In genomic region chr11:44604171-44604581, GRCh38 we compare ENCODE assay signal across 11 cellular contexts. TPM values are rescaled to one million over a fixed set of nuclear protein-coding genes. Genes with fewer than 3 reads are reported as not detected.
DNase-seq lines count a peak whose midpoint lies in the region; ATAC-seq and TF ChIP-seq lines count a peak whose summit lies in the region.
"Had no signal": no experiment of that assay in that cellular context is flagged by ENCODE, and none has a peak within 500 bp of the region (broad histone marks: within the 10 kb centered on the region; RNA-seq: fewer than 3 reads in every experiment).

No MANE protein-coding gene starts in this region.

- peaks cover 42 to 61% of the 10 kb centered on the region in 2 donors for H3K36me3 Mint-ChIP-seq in CD4-positive, alpha-beta memory T cell
- H3K36me3 Mint-ChIP-seq in IgD-negative memory B cell (peaks cover 16% of the 10 kb centered on the region), HFFc6 (ENCODE audit: low read depth) (0 out of 2 replicates have a peak, but pooled peaks cover 7% of the 10 kb centered on the region)

- H3K4me1 ChIP-seq in CD4-positive, alpha-beta memory T cell (ENCODE audit: insufficient read depth, low read length) = peaks cover 57% of the 10 kb centered on the region
- peaks cover 0 to 23% of the 10 kb centered on the region in 2 donors for H3K4me1 ChIP-seq in lung (ENCODE audit: control insufficient read depth in 2 of 2, insufficient read depth in 2 of 2, low read length in 2 of 2)

- peak overlapping the region; percentile 52 to 90 (median 81) for H3K27ac Mint-ChIP-seq in CD4-positive, alpha-beta memory T cell
- H3K27ac Mint-ChIP-seq in IgD-negative memory B cell = peak overlapping the region; percentile 95 to 98 (median 97)
- no peak overlapping the region for H3K27ac Mint-ChIP-seq in HFFc6
- H3K27ac Mint-ChIP-seq: dendritic cell treated with granulocyte-macrophage colony-stimulating factor and Interleukin-4, amounts not matched to agents 40 ng/mL and 50 ng/mL, for 4 days had no signal

- no peak overlapping the region for H3K4me3 Mint-ChIP-seq in CD4-positive, alpha-beta memory T cell
- H3K4me3 Mint-ChIP-seq in IgD-negative memory B cell = peak overlapping the region; percentile 78 to 97 (median 86)
- H3K4me3 Mint-ChIP-seq in HFFc6 = no peak overlapping the region
- H3K4me3 Mint-ChIP-seq: dendritic cell treated with granulocyte-macrophage colony-stimulating factor and Interleukin-4, amounts not matched to agents 40 ng/mL and 50 ng/mL, for 4 days had no signal

- CTCF ChIA-PET in CD4-positive, alpha-beta memory T cell (lab: Charles Lee; ENCODE audit: partially characterized antibody) = interaction anchor here (1.2 to 1.5 kb wide), 2 partner anchors 8 to 10 kb away, joined by 3 to 4 read pairs; no protein-coding TSS in a partner anchor

- ATAC-seq in lung (ENCODE audit: insufficient read depth, low FRiP score) (no peak), HG02610 (IDR thresholded peaks at IDR 0.05; ENCODE audit: unreplicated experiment) (no peak)

- POLR2A ChIA-PET in CD4-positive, alpha-beta memory T cell (lab: Charles Lee; ENCODE audit: partially characterized antibody) = interaction anchor here (0.9 to 18.2 kb wide), 3 partner anchors 26 to 45 kb away, joined by 3 to 287 read pairs (median 4); partner anchors contain the start of gene CD82

- H3K27me3 Mint-ChIP-seq in CD4-positive, alpha-beta memory T cell = no peaks in the 10 kb centered on the region
- H3K27me3 Mint-ChIP-seq in IgD-negative memory B cell = no peaks in the 10 kb centered on the region
- no peaks in the 10 kb centered on the region; the same call in none of the 2 replicates for H3K27me3 Mint-ChIP-seq in HFFc6 (ENCODE audit: insufficient read depth)
- H3K27me3 Mint-ChIP-seq: dendritic cell treated with granulocyte-macrophage colony-stimulating factor and Interleukin-4, amounts not matched to agents 40 ng/mL and 50 ng/mL, for 4 days had no signal

- DNase-seq in CD4-positive, alpha-beta memory T cell = no peak
- DNase-seq in lung (ENCODE audit: low spot score) (peak; percentile 46), SK-N-DZ (ENCODE audit: low spot score) (no peak), HFFc6 (no peak)
- no peak for DNase-seq in NK-92 treated with Interleukin-12 subunit alpha and Interleukin-12 subunit beta, amount 100 ng/mL, for 24 hours (lab: John Stamatoyannopoulos, UW)
- DNase-seq: NCI-H187; stimulated activated CD4-positive, alpha-beta T cell treated with anti-CD3 and anti-CD28 coated beads, Interleukin-15, amount 100 ng/mL, for 24 hours had no signal

- H3K4me1 Mint-ChIP-seq in CD4-positive, alpha-beta memory T cell = peaks cover 23 to 51% (median 38%) of the 10 kb centered on the region in 4 donors
- H3K4me1 Mint-ChIP-seq in IgD-negative memory B cell = peaks cover 43 to 87% (median 73%) of the 10 kb centered on the region in 3 donors
- H3K4me1 Mint-ChIP-seq in HFFc6 (ENCODE audit: low read depth) = peaks cover 29% of the 10 kb centered on the region

- TF ChIP-seq CTCF in lung (IDR thresholded peaks at IDR 0.05; ENCODE audit: control extremely low read depth, extremely low read depth) (no peak), HFFc6 (IDR thresholded peaks at IDR 0.05) (no peak)

- intact Hi-C loops in CD4-positive, alpha-beta memory T cell (cut with micrococcal nuclease) = no loop called here

- TF ChIP-seq POLR2A in Raji (IDR thresholded peaks at IDR 0.05; ENCODE audit: insufficient read depth, low read depth, low read length) = peak; percentile 54

- no peak overlapping the region for H3K27ac ChIP-seq in CD4-positive, alpha-beta memory T cell (ENCODE audit: low read depth, low read length)
- peak overlapping the region in 1 of 2 donors; percentile 5 for H3K27ac ChIP-seq in lung (ENCODE audit: low read depth in 1 of 2, low read length in 1 of 2)

- H3K4me3 ChIP-seq in CD4-positive, alpha-beta memory T cell (ENCODE audit: low read length in 2 of 2) = no peak overlapping the region
- no peak overlapping the region for H3K4me3 ChIP-seq in lung

- no peaks in the 10 kb centered on the region for H3K9me3 ChIP-seq in CD4-positive, alpha-beta memory T cell (ENCODE audit: control insufficient read depth in 1 of 2, low read length in 2 of 2)
- peaks cover 0 to 1% of the 10 kb centered on the region in 2 donors for H3K9me3 ChIP-seq in lung (ENCODE audit: control insufficient read depth in 2 of 2, insufficient read depth in 1 of 2, low read length in 1 of 2)

- WGBS in lung, 2 donors = 78 to 85% methylated on average over 6 of the region's 6 CpGs

- no peaks in the 10 kb centered on the region for H3K27me3 ChIP-seq in CD4-positive, alpha-beta memory T cell (ENCODE audit: insufficient read depth, low read length)
- no peaks in the 10 kb centered on the region for H3K27me3 ChIP-seq in lung (ENCODE audit: control insufficient read depth, insufficient read depth)

- no peaks in the 10 kb centered on the region for H3K9me3 Mint-ChIP-seq in CD4-positive, alpha-beta memory T cell
- H3K9me3 Mint-ChIP-seq in IgD-negative memory B cell (no peaks in the 10 kb centered on the region), HFFc6 (no peaks in the 10 kb centered on the region)
- H3K9me3 Mint-ChIP-seq: dendritic cell treated with granulocyte-macrophage colony-stimulating factor and Interleukin-4, amounts not matched to agents 40 ng/mL and 50 ng/mL, for 4 days had no signal

- peaks cover 49% of the 10 kb centered on the region for H3K36me3 ChIP-seq in CD4-positive, alpha-beta memory T cell (ENCODE audit: insufficient read depth, low read length)
- H3K36me3 ChIP-seq in lung (ENCODE audit: control insufficient read depth in 2 of 2, insufficient read depth in 2 of 2, low read length in 2 of 2) = peaks cover 6 to 21% of the 10 kb centered on the region in 2 donors

RNA-seq across cellular contexts. Expression of gene CD82, which starts 38.7 kb away (rescaled TPM):
- total RNA-seq in CD4-positive, alpha-beta memory T cell = 100 to 1,000 TPM; 130 to 133 TPM
- 100 to 1,000 TPM; 250 to 260 TPM for polyA plus RNA-seq in CD4-positive, alpha-beta memory T cell
- polyA plus RNA-seq in IgD-negative memory B cell (544 TPM), lung (100 to 1,000 TPM; 162 to 218 TPM)
- 100 to 1,000 TPM in 1 of 2 donors, 10 to 100 TPM in 1; 63.3 to 237 TPM for total RNA-seq in lung
- 2.5 TPM in 1 of 2 replicates, not detected in the other for polyA plus RNA-seq in SK-N-DZ (2014; cell fraction: cytosol; rRNA removed)
- polyA plus RNA-seq in SK-N-DZ (2014; cell fraction: nucleus; rRNA removed) = not detected in 2 replicates
- total RNA-seq in HFFc6 (2021; fragmentation: NEBNext Ultra II Directional; extraction: Animal tissue kit (Norgen Biotek cat#: 25700)) = 10 to 100 TPM; 17.3 to 31.7 (median 20.7) TPM

Comparison
In these comparisons a context has a peak if more than half of its experiments do, and no peak if none do; other contexts are left out.
1. H3K4me3 Mint-ChIP-seq: peak in IgD-negative memory B cell (4 of 4); none in CD4-positive, alpha-beta memory T cell (0 of 8) and HFFc6 (single experiment).